Comparison of ENCODE assay signal across 8 cellular contexts in genomic region chr2:188979119-188979729, GRCh38. TPM values are rescaled to one million over a fixed set of nuclear protein-coding genes. Genes with fewer than 3 reads are reported as not detected.
DNase-seq lines count a peak whose midpoint lies in the region; ATAC-seq lines count a peak whose summit lies in the region.

No MANE protein-coding gene starts in this region.

- peak overlapping the region; percentile 67 for H2AFZ ChIP-seq in neuron (ENCODE audit: low read depth, low read length)

- H3K27me3 ChIP-seq in SJCRH30 = no peaks in the 10 kb centered on the region
- no peaks in the 10 kb centered on the region for H3K27me3 ChIP-seq in neuron (ENCODE audit: insufficient read depth, low read length)

- H3K36me3 ChIP-seq in SJCRH30 (no peaks in the 10 kb centered on the region), neuron (ENCODE audit: insufficient read depth, low read length) (no peaks in the 10 kb centered on the region)

- DNase-seq in SJCRH30 (peak; percentile 27 to 79), iPS-NIHi11 (ENCODE audit: low spot score) (no peak), posterior cingulate gyrus (no peak)
- no peak for DNase-seq in activated effector memory CD4-positive, alpha-beta T cell treated with Interleukin-2 at 50 U/mL for 16 hours

- H3K27ac ChIP-seq in SJCRH30 = peak overlapping the region; percentile 44

- H3K9me3 ChIP-seq in SJCRH30 (replicated peaks) = no peaks in the 10 kb centered on the region
- H3K9me3 ChIP-seq in neuron (ENCODE audit: low read length) = no peaks in the 10 kb centered on the region

- peak; percentile 29 for ATAC-seq in GM18511 (IDR thresholded peaks at IDR 0.05; ENCODE audit: unreplicated experiment)
- ATAC-seq in GM21786 (IDR thresholded peaks at IDR 0.05; ENCODE audit: unreplicated experiment) = peak; percentile 10
- no peak for ATAC-seq in HG03025 (IDR thresholded peaks at IDR 0.05; ENCODE audit: low FRiP score, unreplicated experiment)

- intact Hi-C loops in posterior cingulate gyrus (cut with DNase I) = loop anchor here (10.0 kb wide), 1 partner anchor 454 kb away; no protein-coding TSS in a partner anchor

- H3K4me3 ChIP-seq in SJCRH30 = peak overlapping the region; percentile 21
- no peak overlapping the region for H3K4me3 ChIP-seq in neuron (ENCODE audit: low read length)

- H3K4me1 ChIP-seq in SJCRH30 (peaks cover 21% of the 10 kb centered on the region), neuron (ENCODE audit: insufficient read depth, low read length) (peaks cover 18% of the 10 kb centered on the region)

RNA-seq across cellular contexts. Expression of gene COL3A1, which starts 5.1 kb away (rescaled TPM):
- total RNA-seq in SJCRH30 (2014; rRNA removed; shearing (Covaris generic)) = 19.2 and 19.3 TPM in 2 replicates

Comparison
In these comparisons a context has a peak if more than half of its experiments do, and no peak if none do; other contexts are left out.
1. DNase-seq: peak in SJCRH30 (2 of 2); none in iPS-NIHi11 (single experiment), activated effector memory CD4-positive, alpha-beta T cell treated with Interleukin-2 at 50 U/mL for 16 hours (single experiment) and posterior cingulate gyrus (0 of 10).